In genomic region chr6:135044639-135045038, GRCh38 we compare ENCODE assay signal across 1 cellular context.
TF ChIP-seq lines count a peak whose summit lies in the region.

No MANE protein-coding gene starts in this region.

TF ChIP-seq in GM12878, 131 proteins besides CTCF, POLR2A, EP300 and RAD21:
- TF ChIP-seq E2F8 (IDR thresholded peaks at IDR 0.05; ENCODE audit: low read depth, partially characterized antibody) (no peak), ZNF24 (IDR thresholded peaks at IDR 0.05) (no peak), BCL11A (IDR thresholded peaks at IDR 0.05; ENCODE audit: low read depth, low read length) (no peak), CEBPB (IDR thresholded peaks at IDR 0.05; ENCODE audit: borderline replicate concordance in 1 of 2, low read depth in 2 of 2, low read length in 2 of 2) (peak in 1 of 2 experiments; percentile 51; a peak in 1 of 4 replicates), CHD4 (IDR thresholded peaks at IDR 0.05) (no peak), IKZF1 (conservative IDR thresholded peaks at IDR 0.05) (peak; percentile 67), NFIC (IDR thresholded peaks at IDR 0.05; ENCODE audit: low read depth, low read length) (peak; percentile 47; the same call in 1 of the 2 replicates), EED (IDR thresholded peaks at IDR 0.05; ENCODE audit: low read depth) (no peak), KAT2A (conservative IDR thresholded peaks at IDR 0.05; ENCODE audit: control insufficient read depth, low read depth, low read length) (no peak), MTA2 (IDR thresholded peaks at IDR 0.05; ENCODE audit: low read depth) (peak; percentile 28; the same call in 1 of the 2 replicates), SRF (IDR thresholded peaks at IDR 0.05; ENCODE audit: low read depth in 2 of 2, low read length in 2 of 2) (no peak), IKZF2 (IDR thresholded peaks at IDR 0.05) (peak; percentile 34 to 49; a peak in 2 of 4 replicates), GATAD2B (conservative IDR thresholded peaks at IDR 0.05; ENCODE audit: low read depth) (no peak), JUNB (IDR thresholded peaks at IDR 0.05) (no peak), DPF2 (IDR thresholded peaks at IDR 0.05) (0 out of 2 replicates have a peak, but pooled peaks have one; percentile 37), BMI1 (IDR thresholded peaks at IDR 0.05; ENCODE audit: borderline replicate concordance) (no peak), RELA (IDR thresholded peaks at IDR 0.05; ENCODE audit: borderline replicate concordance, partially characterized antibody) (no peak), STAT3 (IDR thresholded peaks at IDR 0.05; ENCODE audit: low read depth, low read length) (no peak), ZBTB11 (CRISPR knock-in tag; IDR thresholded peaks at IDR 0.05) (no peak), RUNX3 (IDR thresholded peaks at IDR 0.05; ENCODE audit: low read length) (peak; percentile 50), CBX5 (IDR thresholded peaks at IDR 0.05; ENCODE audit: low read depth) (no peak), SMARCA5 (IDR thresholded peaks at IDR 0.05) (no peak), ETV6 (conservative IDR thresholded peaks at IDR 0.05 in 1 of 2, IDR thresholded peaks at IDR 0.05 in 1 of 2; ENCODE audit: borderline replicate concordance in 1 of 2, low read depth in 1 of 2) (peak in 1 of 2 experiments; percentile 82; a peak in 1 of 4 replicates), PML (IDR thresholded peaks at IDR 0.05; ENCODE audit: low read length) (0 out of 2 replicates have a peak, but pooled peaks have one; percentile 32), TAF1 (IDR thresholded peaks at IDR 0.05; ENCODE audit: borderline replicate concordance, low read depth, low read length) (no peak)
- TF ChIP-seq, protein P1, sequence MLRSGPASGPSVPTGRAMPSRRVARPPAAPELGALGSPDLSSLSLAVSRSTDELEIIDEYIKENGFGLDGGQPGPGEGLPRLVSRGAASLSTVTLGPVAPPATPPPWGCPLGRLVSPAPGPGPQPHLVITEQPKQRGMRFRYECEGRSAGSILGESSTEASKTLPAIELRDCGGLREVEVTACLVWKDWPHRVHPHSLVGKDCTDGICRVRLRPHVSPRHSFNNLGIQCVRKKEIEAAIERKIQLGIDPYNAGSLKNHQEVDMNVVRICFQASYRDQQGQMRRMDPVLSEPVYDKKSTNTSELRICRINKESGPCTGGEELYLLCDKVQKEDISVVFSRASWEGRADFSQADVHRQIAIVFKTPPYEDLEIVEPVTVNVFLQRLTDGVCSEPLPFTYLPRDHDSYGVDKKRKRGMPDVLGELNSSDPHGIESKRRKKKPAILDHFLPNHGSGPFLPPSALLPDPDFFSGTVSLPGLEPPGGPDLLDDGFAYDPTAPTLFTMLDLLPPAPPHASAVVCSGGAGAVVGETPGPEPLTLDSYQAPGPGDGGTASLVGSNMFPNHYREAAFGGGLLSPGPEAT (IDR thresholded peaks at IDR 0.05; ENCODE audit: low read depth) = 0 out of 2 replicates have a peak, but pooled peaks have one; percentile 22
- TF ChIP-seq, protein P2, sequence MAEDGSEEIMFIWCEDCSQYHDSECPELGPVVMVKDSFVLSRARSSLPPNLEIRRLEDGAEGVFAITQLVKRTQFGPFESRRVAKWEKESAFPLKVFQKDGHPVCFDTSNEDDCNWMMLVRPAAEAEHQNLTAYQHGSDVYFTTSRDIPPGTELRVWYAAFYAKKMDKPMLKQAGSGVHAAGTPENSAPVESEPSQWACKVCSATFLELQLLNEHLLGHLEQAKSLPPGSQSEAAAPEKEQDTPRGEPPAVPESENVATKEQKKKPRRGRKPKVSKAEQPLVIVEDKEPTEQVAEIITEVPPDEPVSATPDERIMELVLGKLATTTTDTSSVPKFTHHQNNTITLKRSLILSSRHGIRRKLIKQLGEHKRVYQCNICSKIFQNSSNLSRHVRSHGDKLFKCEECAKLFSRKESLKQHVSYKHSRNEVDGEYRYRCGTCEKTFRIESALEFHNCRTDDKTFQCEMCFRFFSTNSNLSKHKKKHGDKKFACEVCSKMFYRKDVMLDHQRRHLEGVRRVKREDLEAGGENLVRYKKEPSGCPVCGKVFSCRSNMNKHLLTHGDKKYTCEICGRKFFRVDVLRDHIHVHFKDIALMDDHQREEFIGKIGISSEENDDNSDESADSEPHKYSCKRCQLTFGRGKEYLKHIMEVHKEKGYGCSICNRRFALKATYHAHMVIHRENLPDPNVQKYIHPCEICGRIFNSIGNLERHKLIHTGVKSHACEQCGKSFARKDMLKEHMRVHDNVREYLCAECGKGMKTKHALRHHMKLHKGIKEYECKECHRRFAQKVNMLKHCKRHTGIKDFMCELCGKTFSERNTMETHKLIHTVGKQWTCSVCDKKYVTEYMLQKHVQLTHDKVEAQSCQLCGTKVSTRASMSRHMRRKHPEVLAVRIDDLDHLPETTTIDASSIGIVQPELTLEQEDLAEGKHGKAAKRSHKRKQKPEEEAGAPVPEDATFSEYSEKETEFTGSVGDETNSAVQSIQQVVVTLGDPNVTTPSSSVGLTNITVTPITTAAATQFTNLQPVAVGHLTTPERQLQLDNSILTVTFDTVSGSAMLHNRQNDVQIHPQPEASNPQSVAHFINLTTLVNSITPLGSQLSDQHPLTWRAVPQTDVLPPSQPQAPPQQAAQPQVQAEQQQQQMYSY (CRISPR knock-in tag; IDR thresholded peaks at IDR 0.05) = no peak
- TF ChIP-seq, protein P3, sequence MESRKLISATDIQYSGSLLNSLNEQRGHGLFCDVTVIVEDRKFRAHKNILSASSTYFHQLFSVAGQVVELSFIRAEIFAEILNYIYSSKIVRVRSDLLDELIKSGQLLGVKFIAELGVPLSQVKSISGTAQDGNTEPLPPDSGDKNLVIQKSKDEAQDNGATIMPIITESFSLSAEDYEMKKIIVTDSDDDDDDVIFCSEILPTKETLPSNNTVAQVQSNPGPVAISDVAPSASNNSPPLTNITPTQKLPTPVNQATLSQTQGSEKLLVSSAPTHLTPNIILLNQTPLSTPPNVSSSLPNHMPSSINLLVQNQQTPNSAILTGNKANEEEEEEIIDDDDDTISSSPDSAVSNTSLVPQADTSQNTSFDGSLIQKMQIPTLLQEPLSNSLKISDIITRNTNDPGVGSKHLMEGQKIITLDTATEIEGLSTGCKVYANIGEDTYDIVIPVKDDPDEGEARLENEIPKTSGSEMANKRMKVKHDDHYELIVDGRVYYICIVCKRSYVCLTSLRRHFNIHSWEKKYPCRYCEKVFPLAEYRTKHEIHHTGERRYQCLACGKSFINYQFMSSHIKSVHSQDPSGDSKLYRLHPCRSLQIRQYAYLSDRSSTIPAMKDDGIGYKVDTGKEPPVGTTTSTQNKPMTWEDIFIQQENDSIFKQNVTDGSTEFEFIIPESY (IDR thresholded peaks at IDR 0.05) = no peak
